Comparison of ENCODE assay signal across 30 cellular contexts in the genomic region with DNA sequence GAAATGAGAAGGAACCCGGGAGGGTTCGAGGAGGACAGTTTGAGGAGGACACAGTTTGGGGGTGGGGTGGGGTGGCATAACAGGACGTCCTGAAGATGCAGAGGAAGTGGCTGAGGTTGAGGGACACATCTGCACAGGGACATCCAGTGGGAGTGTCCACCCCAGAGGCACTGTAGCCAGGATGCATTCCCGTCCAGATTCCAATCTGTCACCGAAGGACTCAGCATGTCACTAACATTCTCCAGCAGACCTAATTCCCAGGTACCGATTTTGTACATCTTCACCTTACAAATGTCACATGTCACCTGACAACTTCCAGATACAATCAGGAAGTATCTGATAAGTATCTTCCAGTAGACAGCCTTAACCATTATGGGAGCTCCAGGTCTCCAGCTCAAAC. TPM values are rescaled to one million over a fixed set of nuclear protein-coding genes. Genes with fewer than 3 reads are reported as not detected.
"Had no signal": no experiment of that assay in that cellular context is flagged by ENCODE, and none has a peak within 500 bp of the region (broad histone marks: within the 10 kb centered on the region; RNA-seq: fewer than 3 reads in every experiment).

No MANE protein-coding gene starts in this region.

- DNase-seq: activated CD4-positive, alpha-beta T cell treated with anti-CD3 and anti-CD28 coated beads, Interleukin-2, amount 10 ng/mL, durations not matched to agents 24 days and 14 days; activated CD4-positive, alpha-beta T cell treated with anti-CD3 and anti-CD28 coated beads, Interleukin-2, amount 50 U/mL, for 4 hours; activated CD8-positive, alpha-beta T cell treated with anti-CD3 and anti-CD28 coated beads for 36 hours; activated gamma-delta T cell; activated naive CD4-positive, alpha-beta T cell treated with Interleukin-2 at 50 U/mL for 16 hours; activated naive CD8-positive, alpha-beta T cell treated with anti-CD3 and anti-CD28 coated beads, Interleukin-2, amount 10 ng/mL, durations not matched to agents 7 days and 5 days; activated T-cell treated with anti-CD3 and anti-CD28 coated beads, Interleukin-2, amount 50 U/mL, for 1 hour; activated T-cell treated with anti-CD3 and anti-CD28 coated beads, Interleukin-2, amount 50 U/mL, for 72 hours; amygdala; Karpas-422; KBM-7; NCI-H1105; NCI-H1417 treated with DMSO at 0.1 percent for 48 hours; NCI-H187 treated with DMSO at 0.1 percent for 48 hours; NCI-H2081; NCI-H2227 treated with DMSO at 0.1 percent for 48 hours; NCI-H446 treated with DMSO at 0.1 percent for 48 hours; NK-92 treated with Interleukin-12 subunit alpha and Interleukin-12 subunit beta, amount 100 ng/mL, for 24 hours; PC-3; RPMI8226; SIG-M5; SW 1271; T-helper 1 cell; T-helper 2 cell; T-helper 9 cell had no signal

- H3K9me3 Mint-ChIP-seq: activated CD4-positive, alpha-beta T cell treated with anti-CD3 and anti-CD28 coated beads, Interleukin-2, amount 10 ng/mL, durations not matched to agents 24 days and 14 days; activated CD8-positive, alpha-beta T cell treated with anti-CD3 and anti-CD28 coated beads for 36 hours; activated naive CD4-positive, alpha-beta T cell treated with anti-CD3 and anti-CD28 coated beads, Interleukin-2, amount 50 U/mL, for 24 hours; activated naive CD8-positive, alpha-beta T cell treated with anti-CD3 and anti-CD28 coated beads, Interleukin-2, amount 10 ng/mL, durations not matched to agents 7 days and 5 days; activated T-cell treated with anti-CD3 and anti-CD28 coated beads, Interleukin-2, amount 50 U/mL, for 72 hours; activated T-helper 17 cell treated with anti-CD3 and anti-CD28 coated beads, Interleukin-2, amount 50 U/mL, for 72 hours had no signal

- H3K4me1 ChIP-seq: ascending aorta, breast epithelium had no signal

- H3K27ac ChIP-seq: ascending aorta, breast epithelium had no signal

- H3K9me3 ChIP-seq: ascending aorta, breast epithelium, Peyer's patch had no signal

- H3K4me1 Mint-ChIP-seq: activated CD4-positive, alpha-beta T cell treated with anti-CD3 and anti-CD28 coated beads, Interleukin-2, amount 10 ng/mL, durations not matched to agents 24 days and 14 days; activated naive CD4-positive, alpha-beta T cell treated with anti-CD3 and anti-CD28 coated beads, Interleukin-2, amount 50 U/mL, for 24 hours; activated naive CD8-positive, alpha-beta T cell treated with anti-CD3 and anti-CD28 coated beads, Interleukin-2, amount 10 ng/mL, durations not matched to agents 7 days and 5 days; activated T-helper 17 cell treated with anti-CD3 and anti-CD28 coated beads, Interleukin-2, amount 50 U/mL, for 72 hours had no signal

- H3K36me3 ChIP-seq: ascending aorta, breast epithelium, Peyer's patch had no signal

- H3K36me3 Mint-ChIP-seq: activated naive CD4-positive, alpha-beta T cell treated with anti-CD3 and anti-CD28 coated beads, Interleukin-2, amount 50 U/mL, for 24 hours; activated naive CD8-positive, alpha-beta T cell treated with anti-CD3 and anti-CD28 coated beads, Interleukin-2, amount 10 ng/mL, durations not matched to agents 7 days and 5 days had no signal

- H3K27me3 ChIP-seq: ascending aorta, breast epithelium, Peyer's patch had no signal

- H3K4me3 ChIP-seq: ascending aorta, breast epithelium, Peyer's patch had no signal

- H3K4me3 Mint-ChIP-seq: activated CD4-positive, alpha-beta T cell treated with anti-CD3 and anti-CD28 coated beads, Interleukin-2, amount 10 ng/mL, durations not matched to agents 24 days and 14 days; activated CD8-positive, alpha-beta T cell treated with anti-CD3 and anti-CD28 coated beads for 36 hours; activated naive CD4-positive, alpha-beta T cell treated with anti-CD3 and anti-CD28 coated beads, Interleukin-2, amount 50 U/mL, for 24 hours; activated naive CD8-positive, alpha-beta T cell treated with anti-CD3 and anti-CD28 coated beads, Interleukin-2, amount 10 ng/mL, durations not matched to agents 7 days and 5 days; activated T-cell treated with anti-CD3 and anti-CD28 coated beads, Interleukin-2, amount 50 U/mL, for 72 hours; activated T-helper 17 cell treated with anti-CD3 and anti-CD28 coated beads, Interleukin-2, amount 50 U/mL, for 72 hours had no signal

- H3K27ac Mint-ChIP-seq: activated CD4-positive, alpha-beta T cell treated with anti-CD3 and anti-CD28 coated beads, Interleukin-2, amount 10 ng/mL, durations not matched to agents 24 days and 14 days; activated CD8-positive, alpha-beta T cell treated with anti-CD3 and anti-CD28 coated beads for 36 hours; activated naive CD4-positive, alpha-beta T cell treated with anti-CD3 and anti-CD28 coated beads, Interleukin-2, amount 50 U/mL, for 24 hours; activated naive CD8-positive, alpha-beta T cell treated with anti-CD3 and anti-CD28 coated beads, Interleukin-2, amount 10 ng/mL, durations not matched to agents 7 days and 5 days; activated T-cell treated with anti-CD3 and anti-CD28 coated beads, Interleukin-2, amount 50 U/mL, for 72 hours; activated T-helper 17 cell treated with anti-CD3 and anti-CD28 coated beads, Interleukin-2, amount 50 U/mL, for 72 hours had no signal

RNA-seq across cellular contexts. Expression of gene EPB41L4B, which starts 42.6 kb away (rescaled TPM):
- total RNA-seq: activated naive CD8-positive, alpha-beta T cell treated with anti-CD3 and anti-CD28 coated beads, Interleukin-2, amount 10 ng/mL, durations not matched to agents 7 days and 5 days; ascending aorta had no signal
